ENCODE assay signal across 25 cellular contexts in genomic region chr13:49952168-49952567, GRCh38.
"Had no signal": no experiment of that assay in that cellular context is flagged by ENCODE, and none has a peak within 500 bp of the region (broad histone marks: within the 10 kb centered on the region; RNA-seq: fewer than 3 reads in every experiment).

No MANE protein-coding gene starts in this region.

- H3K36me3 Mint-ChIP-seq: stimulated activated effector memory CD8-positive, alpha-beta T cell treated with anti-CD3 and anti-CD28 coated beads, Interleukin-12 subunit alpha, Interleukin-12 subunit beta, amount 100 ng/mL, for 72 hours had no signal

- H3K4me1 Mint-ChIP-seq: endodermal cell; mesothelial cell of epicardium; naive thymus-derived CD8-positive, alpha-beta T cell; nephron progenitor cell; stimulated activated effector memory CD8-positive, alpha-beta T cell treated with anti-CD3 and anti-CD28 coated beads, Interleukin-12 subunit alpha, Interleukin-12 subunit beta, amount 100 ng/mL, for 72 hours had no signal

- H3K4me3 Mint-ChIP-seq: dendritic cell treated with granulocyte-macrophage colony-stimulating factor and Interleukin-4, amounts not matched to agents 40 ng/mL and 50 ng/mL, for 4 days; endodermal cell; mesothelial cell of epicardium; naive thymus-derived CD8-positive, alpha-beta T cell; nephron progenitor cell; stimulated activated effector memory CD8-positive, alpha-beta T cell treated with anti-CD3 and anti-CD28 coated beads, Interleukin-12 subunit alpha, Interleukin-12 subunit beta, amount 100 ng/mL, for 72 hours had no signal

- H3K27me3 ChIP-seq: gastrocnemius medialis, left lung, right atrium auricular region, stomach, thyroid gland, vagina had no signal

- H3K9me3 Mint-ChIP-seq: dendritic cell treated with granulocyte-macrophage colony-stimulating factor and Interleukin-4, amounts not matched to agents 40 ng/mL and 50 ng/mL, for 4 days; endodermal cell; nephron progenitor cell had no signal

- DNase-seq: effector CD8-positive, alpha-beta T cell; endodermal cell; foreskin fibroblast; gastrocnemius medialis; head of caudate nucleus; kidney; left lung; mesenchymal stem cell; naive thymus-derived CD8-positive, alpha-beta T cell; nephron progenitor cell; nucleus accumbens; stimulated activated CD4-positive, alpha-beta T cell treated with anti-CD3 and anti-CD28 coated beads, Interleukin-2, amount 100 ng/mL, for 24 hours; stimulated activated CD4-positive, alpha-beta T cell treated with anti-CD3 and anti-CD28 coated beads, Interleukin-4, amount 100 ng/mL, for 24 hours; stimulated activated naive CD4-positive, alpha-beta T cell treated with Interleukin-2 at 50 U/mL for 16 hours; stomach; thyroid gland had no signal

- H3K36me3 ChIP-seq: gastrocnemius medialis, left lung, prostate gland, right atrium auricular region, stomach, thyroid gland, vagina had no signal

- H3K9me3 ChIP-seq: gastrocnemius medialis, left lung, prostate gland, right atrium auricular region, stomach, thyroid gland, vagina had no signal

- H3K27ac Mint-ChIP-seq: dendritic cell treated with granulocyte-macrophage colony-stimulating factor and Interleukin-4, amounts not matched to agents 40 ng/mL and 50 ng/mL, for 4 days; endodermal cell; mesothelial cell of epicardium; naive thymus-derived CD8-positive, alpha-beta T cell; nephron progenitor cell; stimulated activated effector memory CD8-positive, alpha-beta T cell treated with anti-CD3 and anti-CD28 coated beads, Interleukin-12 subunit alpha, Interleukin-12 subunit beta, amount 100 ng/mL, for 72 hours had no signal

- H3K4me3 ChIP-seq: gastrocnemius medialis, left lung, prostate gland, right atrium auricular region, stomach, thyroid gland, vagina had no signal

- H3K27me3 Mint-ChIP-seq: dendritic cell treated with granulocyte-macrophage colony-stimulating factor and Interleukin-4, amounts not matched to agents 40 ng/mL and 50 ng/mL, for 4 days had no signal

- H3K4me1 ChIP-seq: left lung, prostate gland, right atrium auricular region, thyroid gland, vagina had no signal

- H3K27ac ChIP-seq: epithelial cell of prostate, gastrocnemius medialis, left lung, prostate gland, right atrium auricular region, stomach, thyroid gland, vagina had no signal

- ATAC-seq: esophagus mucosa; gastrocnemius medialis; left lung; naive thymus-derived CD8-positive, alpha-beta T cell; sciatic nerve; stimulated activated effector memory CD8-positive, alpha-beta T cell treated with anti-CD3 and anti-CD28 coated beads, Interleukin-12 subunit alpha, Interleukin-12 subunit beta, amount 100 ng/mL, for 72 hours had no signal
